In genomic region chr11:125393331-125393730, GRCh38 we compare ENCODE assay signal across 22 cellular contexts.
DNase-seq lines count a peak whose midpoint lies in the region; ATAC-seq and TF ChIP-seq lines count a peak whose summit lies in the region.
"Had no signal": no experiment of that assay in that cellular context is flagged by ENCODE, and none has a peak within 500 bp of the region (broad histone marks: within the 10 kb centered on the region; RNA-seq: fewer than 3 reads in every experiment).

No MANE protein-coding gene starts in this region.

- H3K4me3 Mint-ChIP-seq in H9 (no peak overlapping the region), endodermal cell (no peak overlapping the region)
- H3K4me3 Mint-ChIP-seq: activated CD4-positive, alpha-beta T cell treated with anti-CD3 and anti-CD28 coated beads, Interleukin-2, amount 10 ng/mL, durations not matched to agents 7 days and 5 days; activated T-cell treated with anti-CD3 and anti-CD28 coated beads, Interleukin-2, amount 50 U/mL, for 4 hours had no signal

- H3K4me1 ChIP-seq in H9 (ENCODE audit: insufficient read depth, low read length) = peaks cover 11% of the 10 kb centered on the region; the same call in 1 of the 2 replicates
- H3K4me1 ChIP-seq in Panc1 (ENCODE audit: control insufficient read depth, insufficient read depth, low read length) = no peaks in the 10 kb centered on the region
- peaks cover 11% of the 10 kb centered on the region for H3K4me1 ChIP-seq in endodermal cell (ENCODE audit: control insufficient read depth, insufficient read depth, low read length)
- H3K4me1 ChIP-seq: psoas muscle had no signal

- no peak overlapping the region for H2AFZ ChIP-seq in H9 (ENCODE audit: low read length)

- H2BK5ac ChIP-seq in H9 (ENCODE audit: insufficient read length, low read length) = no peak overlapping the region

- no peak overlapping the region for H3K9ac ChIP-seq in H9 (ENCODE audit: extremely low read depth, insufficient read length, low read length)
- H3K9ac ChIP-seq in endodermal cell (ENCODE audit: extremely low read depth, low read length, poor library complexity, severe bottlenecking) = no peak overlapping the region
- H3K9ac ChIP-seq: BLaER1 treated with 17β-estradiol and CSF1 and Interleukin-3, amounts not matched to agents 10 nM and 100 nM had no signal

- no peak overlapping the region for H4K5ac ChIP-seq in H9 (ENCODE audit: insufficient read length, low read depth, low read length)

- ATAC-seq in Panc1 = peak; percentile 82
- no peak for ATAC-seq in GM18867 (IDR thresholded peaks at IDR 0.05; ENCODE audit: unreplicated experiment)
- ATAC-seq: activated T-cell treated with anti-CD3 and anti-CD28 coated beads, Interleukin-2, amount 50 U/mL, for 4 hours; left lung had no signal

- H3K56ac ChIP-seq in H9 (ENCODE audit: insufficient read length, low read depth, low read length) = no peak overlapping the region

- H3K4me3 ChIP-seq in Panc1 (ENCODE audit: low read depth in 2 of 2, low read length in 2 of 2) (no peak overlapping the region), endodermal cell (ENCODE audit: low read length) (no peak overlapping the region), MG63 (no peak overlapping the region)
- H3K4me3 ChIP-seq: BLaER1 treated with 17β-estradiol and CSF1 and Interleukin-3, amounts not matched to agents 10 nM and 100 nM; left lung; psoas muscle had no signal

- H4K20me1 ChIP-seq in H9 (ENCODE audit: control insufficient read depth, insufficient read depth, insufficient read length) = no peaks in the 10 kb centered on the region
- H4K20me1 ChIP-seq: BLaER1 treated with 17β-estradiol and CSF1 and Interleukin-3, amounts not matched to agents 10 nM and 100 nM had no signal

- H4K91ac ChIP-seq in H9 (ENCODE audit: insufficient read length, low read depth, low read length) = no peak overlapping the region

- H3K79me1 ChIP-seq in H9 (ENCODE audit: insufficient read depth, low read depth, low read length, poor library complexity, severe bottlenecking) = no peaks in the 10 kb centered on the region

- no peaks in the 10 kb centered on the region for H3K27me3 ChIP-seq in H9 (ENCODE audit: insufficient read depth, low read length)
- peaks cover 32% of the 10 kb centered on the region for H3K27me3 ChIP-seq in Panc1 (ENCODE audit: control insufficient read depth, insufficient read depth, low read length)
- H3K27me3 ChIP-seq in endodermal cell (ENCODE audit: control insufficient read depth, insufficient read depth, low read length, poor library complexity, severe bottlenecking) = peaks cover 33% of the 10 kb centered on the region
- H3K27me3 ChIP-seq in MG63 = no peaks in the 10 kb centered on the region
- H3K27me3 ChIP-seq: BLaER1 treated with 17β-estradiol and CSF1 and Interleukin-3, amounts not matched to agents 10 nM and 100 nM had no signal

- no peak overlapping the region for H3K23ac ChIP-seq in H9 (ENCODE audit: insufficient read length, low read depth, low read length)

- no peaks in the 10 kb centered on the region for H3K9me3 ChIP-seq in H9 (ENCODE audit: control insufficient read depth, low read depth, low read length)
- H3K9me3 ChIP-seq in Panc1 (ENCODE audit: control insufficient read depth, insufficient read depth, low read depth, low read length) = no peaks in the 10 kb centered on the region
- H3K9me3 ChIP-seq in endodermal cell (ENCODE audit: control insufficient read depth, low read length) = no peaks in the 10 kb centered on the region
- H3K9me3 ChIP-seq in MG63 = no peaks in the 10 kb centered on the region
- H3K9me3 ChIP-seq: BLaER1 treated with 17β-estradiol and CSF1 and Interleukin-3, amounts not matched to agents 10 nM and 100 nM; Caco-2; left lung; neutrophil; psoas muscle had no signal

- H3K4me1 Mint-ChIP-seq in H9 = peaks cover 33 to 34% of the 10 kb centered on the region in 2 experiments
- peaks cover 29% of the 10 kb centered on the region for H3K4me1 Mint-ChIP-seq in endodermal cell
- H3K4me1 Mint-ChIP-seq: activated CD4-positive, alpha-beta T cell treated with anti-CD3 and anti-CD28 coated beads, Interleukin-2, amount 10 ng/mL, durations not matched to agents 7 days and 5 days had no signal

- H3K14ac ChIP-seq in H9 (ENCODE audit: insufficient read depth, low read length) = no peak overlapping the region

- no peak overlapping the region for H4K8ac ChIP-seq in H9 (replicated peaks; ENCODE audit: insufficient read length, low read depth, low read length)

- intact Hi-C loops in Panc1 (cut with micrococcal nuclease; ENCODE audit: unreplicated experiment) = no loop called here

- no peak overlapping the region for H2AK5ac ChIP-seq in H9 (ENCODE audit: insufficient read length, low read length)

- no peaks in the 10 kb centered on the region for H3K23me2 ChIP-seq in H9 (ENCODE audit: insufficient read length, low read depth, low read length, poor library complexity, severe bottlenecking)

- no peak overlapping the region for H3T11ph ChIP-seq in H9 (ENCODE audit: low read length)

- H3K27ac Mint-ChIP-seq in H9 (no peak overlapping the region), endodermal cell (no peak overlapping the region)
- H3K27ac Mint-ChIP-seq: activated CD4-positive, alpha-beta T cell treated with anti-CD3 and anti-CD28 coated beads, Interleukin-2, amount 10 ng/mL, durations not matched to agents 7 days and 5 days had no signal

- H2BK120ac ChIP-seq in H9 (ENCODE audit: low read depth, low read length, poor library complexity, severe bottlenecking) = no peak overlapping the region

- H2BK20ac ChIP-seq in H9 (ENCODE audit: low read depth, low read length, poor library complexity, severe bottlenecking) = no peak overlapping the region

- no peak overlapping the region for H2BK12ac ChIP-seq in H9 (ENCODE audit: insufficient read length, low read depth, low read length)

- TF ChIP-seq CTCF in GM10266 (IDR thresholded peaks at IDR 0.05; ENCODE audit: control insufficient read depth, insufficient read depth, low read depth, missing control alignments) (peak; percentile 4), H9 (conservative IDR thresholded peaks at IDR 0.05) (peak; percentile 24; the same call in 2 of the 3 replicates), Panc1 (IDR thresholded peaks at IDR 0.05) (peak; percentile 38; the same call in 1 of the 2 replicates), endodermal cell (conservative IDR thresholded peaks at IDR 0.05) (peak; percentile 59)

- H3K4ac ChIP-seq in H9 (ENCODE audit: low read depth, low read length) = no peak overlapping the region

- no peak overlapping the region for H2BK15ac ChIP-seq in H9 (ENCODE audit: low read depth, low read length)

- H3K18ac ChIP-seq in H9 (ENCODE audit: insufficient read length, low read depth, low read length) = no peak overlapping the region

- H3K4me2 ChIP-seq in H9 (ENCODE audit: insufficient read depth, insufficient read length, low read length) = no peak overlapping the region
- H3K4me2 ChIP-seq: BLaER1 treated with 17β-estradiol and CSF1 and Interleukin-3, amounts not matched to agents 10 nM and 100 nM had no signal

- CTCF ChIA-PET in Panc1 (lab: Charles Lee) = no interaction called here

- in situ Hi-C loops in Panc1 (cut with HindIII; ENCODE audit: low pct_unique_long_range_greater_than_20kb, low sequenced_read_pairs) = no loop called here

- H3K36me3 Mint-ChIP-seq in H9 (ENCODE audit: insufficient read depth in 1 of 3, low read depth in 3 of 3) = peaks cover 0 to 8% (median 0%) of the 10 kb centered on the region in 3 experiments; a peak in 1 of 7 replicates
- no peaks in the 10 kb centered on the region for H3K36me3 Mint-ChIP-seq in endodermal cell (ENCODE audit: low read depth)

- H3K27ac ChIP-seq in H9 (ENCODE audit: insufficient read length, low read depth, low read length) (no peak overlapping the region), Panc1 (ENCODE audit: low read length) (no peak overlapping the region), endodermal cell (ENCODE audit: low read depth, low read length) (no peak overlapping the region)
- H3K27ac ChIP-seq: BLaER1 treated with 17β-estradiol and CSF1 and Interleukin-3, amounts not matched to agents 10 nM and 100 nM; left lung; neutrophil; psoas muscle; RWPE1 had no signal

- WGBS in H9 (ENCODE audit: extremely low coverage, insufficient read length, low lambda C conversion rate) = no CpG with 5 or more reads among the region's 9 CpGs
- 93 to 96% methylated on average over 9 of the region's 9 CpGs for WGBS in endodermal cell (ENCODE audit: insufficient coverage in 1 of 2, insufficient read length in 1 of 2), 2 experiments

- POLR2A ChIA-PET in Panc1 (lab: Charles Lee) = no interaction called here

- BruUV-seq in Panc1 (replicated peaks; lab: Mats Ljungman, UMichigan) = no TSS peak

- no peak for DNase-seq in GM10266 (ENCODE audit: extremely low spot score)
- no peak for DNase-seq in H9
- no peak for DNase-seq in Panc1 (ENCODE audit: low read depth, low spot score)
- no peak for DNase-seq in endodermal cell
- DNase-seq in MG63 = no peak
- DNase-seq in GOT3 (lab: John Stamatoyannopoulos, UW) = no peak
- no peak for DNase-seq in activated naive CD4-positive, alpha-beta T cell treated with Interleukin-2 at 50 U/mL for 16 hours
- DNase-seq: activated CD4-positive, alpha-beta T cell treated with anti-CD3 and anti-CD28 coated beads, Interleukin-2, amount 10 ng/mL, durations not matched to agents 7 days and 5 days; activated gamma-delta T cell treated with Interleukin-2 at 50 U/mL for 16 hours; activated T-cell treated with anti-CD3 and anti-CD28 coated beads, Interleukin-2, amount 50 U/mL, for 4 hours; left lung; mesendoderm; NCI-H1092 treated with DMSO at 0.1 percent for 48 hours; NCI-H1930; NCI-H526; psoas muscle; stimulated activated naive CD4-positive, alpha-beta T cell treated with Interleukin-2 at 50 U/mL for 16 hours had no signal

- no peaks in the 10 kb centered on the region for H3K79me2 ChIP-seq in H9 (ENCODE audit: insufficient read depth, low read length)

- H3K27me3 Mint-ChIP-seq in H9 (ENCODE audit: low read depth) = no peaks in the 10 kb centered on the region
- H3K27me3 Mint-ChIP-seq in endodermal cell (ENCODE audit: insufficient read depth) = peaks cover 25% of the 10 kb centered on the region

- H3K9me3 Mint-ChIP-seq in H9 (no peaks in the 10 kb centered on the region), endodermal cell (no peaks in the 10 kb centered on the region)
- H3K9me3 Mint-ChIP-seq: activated CD4-positive, alpha-beta T cell treated with anti-CD3 and anti-CD28 coated beads, Interleukin-2, amount 10 ng/mL, durations not matched to agents 7 days and 5 days; activated T-cell treated with anti-CD3 and anti-CD28 coated beads, Interleukin-2, amount 50 U/mL, for 4 hours had no signal

- H3K36me3 ChIP-seq in Panc1 (ENCODE audit: control insufficient read depth, insufficient read depth, low read length) (no peaks in the 10 kb centered on the region), endodermal cell (ENCODE audit: control insufficient read depth, insufficient read depth, low read length) (no peaks in the 10 kb centered on the region), MG63 (peaks cover 19% of the 10 kb centered on the region)
- H3K36me3 ChIP-seq: BLaER1 treated with 17β-estradiol and CSF1 and Interleukin-3, amounts not matched to agents 10 nM and 100 nM; left lung; neutrophil had no signal

Comparison
In these comparisons a context has a peak if more than half of its experiments do, and no peak if none do; other contexts are left out.
1. CTCF ChIP-seq: peak in every context shown above with its lines; median percentile 59 in endodermal cell; 38 in Panc1; 24 in H9; 4 in GM10266.